22 cellular contexts compared by ENCODE assay signal in the genomic region with DNA sequence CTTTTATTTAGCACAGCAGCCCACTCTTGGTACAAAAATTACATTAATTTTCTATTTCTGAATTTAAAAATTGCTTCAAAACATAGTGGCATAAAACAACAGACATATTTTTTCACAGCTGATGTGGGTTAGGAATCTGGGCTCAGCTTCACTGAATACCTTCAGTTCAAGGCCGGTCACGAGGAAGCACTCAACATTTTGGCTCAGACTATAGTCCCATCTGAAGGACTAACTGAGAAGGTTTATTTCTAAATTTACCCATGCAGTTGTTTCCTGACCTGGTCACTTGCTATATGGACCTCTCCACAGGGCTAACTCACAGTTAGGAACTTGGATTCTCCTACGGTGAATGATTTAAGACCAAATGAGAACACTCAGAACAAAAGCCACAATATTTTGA.
"Had no signal": no experiment of that assay in that cellular context is flagged by ENCODE, and none has a peak within 500 bp of the region (broad histone marks: within the 10 kb centered on the region; RNA-seq: fewer than 3 reads in every experiment).

No MANE protein-coding gene starts in this region.

- H3K27me3 ChIP-seq: adrenal gland, body of pancreas, SJSA1 had no signal

- H3K4me1 ChIP-seq: adrenal gland, body of pancreas, SJSA1 had no signal

- H3K9me3 ChIP-seq: adrenal gland, body of pancreas, SJSA1, SK-N-SH had no signal

- ATAC-seq: activated CD8-positive, alpha-beta T cell treated with anti-CD3 and anti-CD28 coated beads, Interleukin-2, amount 10 ng/mL, durations not matched to agents 7 days and 5 days; activated naive CD4-positive, alpha-beta T cell treated with anti-CD3 and anti-CD28 coated beads, Interleukin-2, amount 50 U/mL, for 72 hours; activated T-cell treated with anti-CD3 and anti-CD28 coated beads, Interleukin-2, amount 50 U/mL, for 4 hours; body of pancreas; K562 had no signal

- H3K4me3 ChIP-seq: adrenal gland, body of pancreas, K562, SJSA1 had no signal

- DNase-seq: activated CD4-positive, alpha-beta T cell treated with anti-CD3 and anti-CD28 coated beads, Interleukin-2, amount 10 ng/mL, durations not matched to agents 24 days and 14 days; activated CD4-positive, alpha-beta T cell treated with anti-CD3 and anti-CD28 coated beads, Interleukin-2, amount 50 U/mL, for 48 hours; activated CD8-positive, alpha-beta T cell treated with anti-CD3 and anti-CD28 coated beads, Interleukin-2, amount 10 ng/mL, durations not matched to agents 7 days and 5 days; activated gamma-delta T cell treated with Interleukin-2 at 50 U/mL for 16 hours; activated naive CD4-positive, alpha-beta T cell treated with anti-CD3 and anti-CD28 coated beads for 36 hours; activated T-cell treated with anti-CD3 and anti-CD28 coated beads for 4 hours; activated T-cell treated with anti-CD3 and anti-CD28 coated beads, Interleukin-2, amount 50 U/mL, for 4 hours; adrenal gland; body of pancreas; central memory CD4-positive, alpha-beta T cell; NCI-H1105; NCI-H1417 treated with DMSO at 0.1 percent for 48 hours; NCI-H187 treated with DMSO at 0.1 percent for 48 hours; NCI-H2081 treated with DMSO at 0.1 percent for 48 hours; NCI-H345; NCI-H526; NCI-H748 treated with DMSO at 0.1 percent for 48 hours; SHP77 treated with DMSO at 0.1 percent for 48 hours; SK-N-SH had no signal

- H3K27ac ChIP-seq: adrenal gland, body of pancreas, SJSA1 had no signal

- H3K36me3 ChIP-seq: adrenal gland, SJSA1 had no signal
